ENCODE assay signal across 26 cellular contexts in the genomic region with DNA sequence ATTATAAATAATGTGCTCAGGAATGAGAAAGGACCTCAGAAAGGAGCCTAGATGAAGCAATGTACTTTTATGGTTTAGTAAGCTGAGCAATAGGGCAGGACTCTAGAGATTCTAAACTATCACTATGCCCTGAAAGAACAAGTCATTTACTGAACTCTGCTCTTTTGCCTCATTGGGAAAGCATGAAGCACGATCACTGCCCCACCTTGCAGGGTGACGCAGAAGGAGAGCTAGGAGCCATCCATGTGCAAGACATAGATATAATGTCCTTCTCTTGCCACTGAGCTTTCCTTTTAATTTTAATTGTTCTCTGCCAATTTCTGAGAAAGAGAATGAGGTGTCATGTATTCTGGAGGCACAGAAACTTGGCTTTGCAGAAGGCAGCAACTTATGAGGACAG.
"Had no signal": no experiment of that assay in that cellular context is flagged by ENCODE, and none has a peak within 500 bp of the region (broad histone marks: within the 10 kb centered on the region; RNA-seq: fewer than 3 reads in every experiment).

No MANE protein-coding gene starts in this region.

- H3K4me3 ChIP-seq: colonic mucosa, gastroesophageal sphincter, mucosa of descending colon, sigmoid colon, thoracic aorta, uterus had no signal

- H3K36me3 ChIP-seq: colonic mucosa, gastroesophageal sphincter, sigmoid colon, thoracic aorta, uterus, WERI-Rb-1 had no signal

- H3K27ac ChIP-seq: colonic mucosa, gastroesophageal sphincter, sigmoid colon, thoracic aorta, uterus, WERI-Rb-1 had no signal

- H3K4me1 ChIP-seq: colonic mucosa, gastroesophageal sphincter, uterus had no signal

- ATAC-seq: activated CD4-positive, CD25-positive, alpha-beta regulatory T cell treated with anti-CD3 and anti-CD28 coated beads, Interleukin-2, amount 50 U/mL, for 24 hours; activated naive CD4-positive, alpha-beta T cell treated with anti-CD3 and anti-CD28 coated beads, Interleukin-2, amount 50 U/mL, for 72 hours; gastroesophageal sphincter; mucosa of descending colon; natural killer cell treated with Interleukin-12 subunit alpha and Interleukin-12 subunit beta and Interleukin-15 and Interleukin-18, amount 100 ng/mL, for 72 hours; stimulated activated effector memory CD8-positive, alpha-beta T cell treated with anti-CD3 and anti-CD28 coated beads, Interleukin-12 subunit alpha, Interleukin-12 subunit beta, amount 100 ng/mL, for 72 hours had no signal

- H3K27me3 ChIP-seq: colonic mucosa, gastroesophageal sphincter, sigmoid colon, uterus had no signal

- FAIRE-seq: bronchial epithelial cell, endometrium, keratinocyte, small intestine had no signal

- H3K9me3 ChIP-seq: colonic mucosa, gastroesophageal sphincter, mucosa of descending colon, sigmoid colon, thoracic aorta, uterus had no signal

- DNase-seq: activated CD4-positive, alpha-beta memory T cell treated with anti-CD3 and anti-CD28 coated beads for 36 hours; activated CD4-positive, alpha-beta T cell treated with anti-CD3 and anti-CD28 coated beads, Interleukin-2, amount 10 ng/mL, durations not matched to agents 24 days and 14 days; activated CD8-positive, alpha-beta memory T cell treated with anti-CD3 and anti-CD28 coated beads, Interleukin-2, amount 50 U/mL, for 4 hours; activated gamma-delta T cell; activated T-cell treated with anti-CD3 and anti-CD28 coated beads, Interleukin-2, amount 50 U/mL, for 24 hours; anterior cingulate cortex; cerebellar nuclear complex; colonic mucosa; effector CD8-positive, alpha-beta T cell; hippocampal formation; mucosa of descending colon; sigmoid colon; small intestine; stimulated activated CD4-positive, alpha-beta T cell treated with anti-CD3 and anti-CD28 coated beads, Interleukin-4, amount 100 ng/mL, for 24 hours; T-helper 9 cell; uterus; WERI-Rb-1 had no signal
